39 cellular contexts compared by ENCODE assay signal in genomic region chr21:40926238-40926637, GRCh38.
"Had no signal": no experiment of that assay in that cellular context is flagged by ENCODE, and none has a peak within 500 bp of the region (broad histone marks: within the 10 kb centered on the region; RNA-seq: fewer than 3 reads in every experiment).

No MANE protein-coding gene starts in this region.

- FAIRE-seq: astrocyte, bronchial epithelial cell had no signal

- H3K4me3 ChIP-seq: adrenal gland, ascending aorta, body of pancreas, breast epithelium, cardiac muscle cell had no signal

- DNase-seq: activated effector memory CD4-positive, alpha-beta T cell treated with anti-CD3 and anti-CD28 coated beads, Interleukin-2, amount 50 U/mL, for 16 hours; activated effector memory CD4-positive, alpha-beta T cell treated with Interleukin-2 at 50 U/mL for 16 hours; activated gamma-delta T cell; activated gamma-delta T cell treated with Interleukin-2 at 50 U/mL for 16 hours; activated naive CD4-positive, alpha-beta T cell; activated naive CD4-positive, alpha-beta T cell treated with anti-CD3 and anti-CD28 coated beads for 36 hours; activated naive CD4-positive, alpha-beta T cell treated with anti-CD3 and anti-CD28 coated beads, Interleukin-2, amount 10 ng/mL, durations not matched to agents 7 days and 5 days; activated naive CD4-positive, alpha-beta T cell treated with anti-CD3 and anti-CD28 coated beads, Interleukin-2, amount 50 U/mL, for 16 hours; activated naive CD4-positive, alpha-beta T cell treated with Interleukin-2 at 50 U/mL for 16 hours; activated naive CD8-positive, alpha-beta T cell treated with anti-CD3 and anti-CD28 coated beads for 36 hours; activated naive CD8-positive, alpha-beta T cell treated with anti-CD3 and anti-CD28 coated beads, Interleukin-2, amount 10 ng/mL, durations not matched to agents 7 days and 5 days; activated T-cell treated with anti-CD3 and anti-CD28 coated beads, Interleukin-2, amount 50 U/mL, for 1 hour; activated T-cell treated with anti-CD3 and anti-CD28 coated beads, Interleukin-2, amount 50 U/mL, for 24 hours; activated T-cell treated with anti-CD3 and anti-CD28 coated beads, Interleukin-2, amount 50 U/mL, for 4 hours; activated T-cell treated with anti-CD3 and anti-CD28 coated beads, Interleukin-2, amount 50 U/mL, for 48 hours; activated T-cell treated with anti-CD3 and anti-CD28 coated beads, Interleukin-2, amount 50 U/mL, for 72 hours; adrenal gland; amniotic stem cell; amygdala; anterior cingulate cortex; aorta; body of pancreas; brain microvascular endothelial cell; caudate nucleus; central memory CD4-positive, alpha-beta T cell; cerebellar nuclear complex had no signal

- ATAC-seq: activated naive CD4-positive, alpha-beta T cell treated with anti-CD3 and anti-CD28 coated beads, Interleukin-2, amount 50 U/mL, for 72 hours; activated T-cell treated with anti-CD3 and anti-CD28 coated beads, Interleukin-2, amount 50 U/mL, for 4 hours; activated T-cell treated with anti-CD3 and anti-CD28 coated beads, Interleukin-2, amount 50 U/mL, for 72 hours; activated T-helper 17 cell treated with anti-CD3 and anti-CD28 coated beads, Interleukin-2, amount 50 U/mL, for 72 hours; body of pancreas had no signal

- H3K4me1 Mint-ChIP-seq: activated naive CD4-positive, alpha-beta T cell treated with anti-CD3 and anti-CD28 coated beads, Interleukin-2, amount 10 ng/mL, durations not matched to agents 7 days and 5 days; activated naive CD4-positive, alpha-beta T cell treated with anti-CD3 and anti-CD28 coated beads, Interleukin-2, amount 50 U/mL, for 24 hours; activated naive CD8-positive, alpha-beta T cell treated with anti-CD3 and anti-CD28 coated beads for 36 hours; activated naive CD8-positive, alpha-beta T cell treated with anti-CD3 and anti-CD28 coated beads, Interleukin-2, amount 10 ng/mL, durations not matched to agents 7 days and 5 days; activated T-helper 17 cell treated with anti-CD3 and anti-CD28 coated beads, Interleukin-2, amount 50 U/mL, for 72 hours; central memory CD8-positive, alpha-beta T cell had no signal

- H3K4me1 ChIP-seq: adrenal gland, ascending aorta, body of pancreas, breast epithelium had no signal

- H3K27me3 Mint-ChIP-seq: activated naive CD4-positive, alpha-beta T cell treated with anti-CD3 and anti-CD28 coated beads, Interleukin-2, amount 10 ng/mL, durations not matched to agents 7 days and 5 days; activated naive CD8-positive, alpha-beta T cell treated with anti-CD3 and anti-CD28 coated beads for 36 hours; activated naive CD8-positive, alpha-beta T cell treated with anti-CD3 and anti-CD28 coated beads, Interleukin-2, amount 10 ng/mL, durations not matched to agents 7 days and 5 days; activated T-helper 17 cell treated with anti-CD3 and anti-CD28 coated beads, Interleukin-2, amount 50 U/mL, for 72 hours; central memory CD8-positive, alpha-beta T cell had no signal

- H3K27me3 ChIP-seq: adrenal gland, ascending aorta, body of pancreas, brain microvascular endothelial cell, breast epithelium, cardiac muscle cell had no signal

- H3K4me3 Mint-ChIP-seq: activated naive CD4-positive, alpha-beta T cell treated with anti-CD3 and anti-CD28 coated beads for 36 hours; activated naive CD4-positive, alpha-beta T cell treated with anti-CD3 and anti-CD28 coated beads, Interleukin-2, amount 10 ng/mL, durations not matched to agents 7 days and 5 days; activated naive CD4-positive, alpha-beta T cell treated with anti-CD3 and anti-CD28 coated beads, Interleukin-2, amount 50 U/mL, for 24 hours; activated naive CD8-positive, alpha-beta T cell; activated naive CD8-positive, alpha-beta T cell treated with anti-CD3 and anti-CD28 coated beads for 36 hours; activated naive CD8-positive, alpha-beta T cell treated with anti-CD3 and anti-CD28 coated beads, Interleukin-2, amount 10 ng/mL, durations not matched to agents 7 days and 5 days; activated T-cell treated with anti-CD3 and anti-CD28 coated beads, Interleukin-2, amount 50 U/mL, for 24 hours; activated T-cell treated with anti-CD3 and anti-CD28 coated beads, Interleukin-2, amount 50 U/mL, for 4 hours; activated T-cell treated with anti-CD3 and anti-CD28 coated beads, Interleukin-2, amount 50 U/mL, for 72 hours; activated T-helper 1 cell treated with anti-CD3 and anti-CD28 coated beads, Interleukin-12 subunit alpha, Interleukin-12 subunit beta, Interleukin-2, Interleukin-4 antibody, amounts not matched to agents 30 ng/mL and 10 ng/mL and 1 ng/mL, durations not matched to agents 14 hours and 24 hours and 36 hours; activated T-helper 17 cell treated with anti-CD3 and anti-CD28 coated beads, Interleukin-2, amount 50 U/mL, for 72 hours; brain; central memory CD8-positive, alpha-beta T cell had no signal

- H3K36me3 ChIP-seq: adrenal gland, ascending aorta, brain microvascular endothelial cell, breast epithelium, cardiac muscle cell had no signal

- H3K9me3 ChIP-seq: adrenal gland, body of pancreas had no signal

- H3K27ac ChIP-seq: adrenal gland, ascending aorta, body of pancreas, brain microvascular endothelial cell, breast epithelium, cardiac muscle cell had no signal

- H3K27ac Mint-ChIP-seq: activated naive CD4-positive, alpha-beta T cell treated with anti-CD3 and anti-CD28 coated beads for 36 hours; activated naive CD4-positive, alpha-beta T cell treated with anti-CD3 and anti-CD28 coated beads, Interleukin-2, amount 10 ng/mL, durations not matched to agents 7 days and 5 days; activated naive CD4-positive, alpha-beta T cell treated with anti-CD3 and anti-CD28 coated beads, Interleukin-2, amount 50 U/mL, for 24 hours; activated naive CD4-positive, alpha-beta T cell treated with anti-CD3 and anti-CD28 coated beads, Interleukin-2, amount 50 U/mL, for 72 hours; activated naive CD8-positive, alpha-beta T cell; activated naive CD8-positive, alpha-beta T cell treated with anti-CD3 and anti-CD28 coated beads for 36 hours; activated naive CD8-positive, alpha-beta T cell treated with anti-CD3 and anti-CD28 coated beads, Interleukin-2, amount 10 ng/mL, durations not matched to agents 7 days and 5 days; activated T-cell treated with anti-CD3 and anti-CD28 coated beads, Interleukin-2, amount 50 U/mL, for 24 hours; activated T-cell treated with anti-CD3 and anti-CD28 coated beads, Interleukin-2, amount 50 U/mL, for 72 hours; activated T-helper 1 cell treated with anti-CD3 and anti-CD28 coated beads, Interleukin-12 subunit alpha, Interleukin-12 subunit beta, Interleukin-2, Interleukin-4 antibody, amounts not matched to agents 30 ng/mL and 10 ng/mL and 1 ng/mL, durations not matched to agents 14 hours and 24 hours and 36 hours; activated T-helper 17 cell treated with anti-CD3 and anti-CD28 coated beads, Interleukin-2, amount 50 U/mL, for 72 hours; activated T-helper 2 cell treated with anti-CD3 and anti-CD28 coated beads, Interferon-gamma antibody, Interleukin-2, Interleukin-4, amounts not matched to agents 10 μg/mL and 5 μg/mL and 100 μg/mL, durations not matched to agents 14 hours and 24 hours and 36 hours; brain had no signal

- H3K36me3 Mint-ChIP-seq: activated naive CD4-positive, alpha-beta T cell treated with anti-CD3 and anti-CD28 coated beads, Interleukin-2, amount 10 ng/mL, durations not matched to agents 7 days and 5 days; activated naive CD4-positive, alpha-beta T cell treated with anti-CD3 and anti-CD28 coated beads, Interleukin-2, amount 50 U/mL, for 24 hours; activated naive CD8-positive, alpha-beta T cell treated with anti-CD3 and anti-CD28 coated beads, Interleukin-2, amount 10 ng/mL, durations not matched to agents 7 days and 5 days had no signal
